21 cellular contexts compared by ENCODE assay signal in the genomic region with DNA sequence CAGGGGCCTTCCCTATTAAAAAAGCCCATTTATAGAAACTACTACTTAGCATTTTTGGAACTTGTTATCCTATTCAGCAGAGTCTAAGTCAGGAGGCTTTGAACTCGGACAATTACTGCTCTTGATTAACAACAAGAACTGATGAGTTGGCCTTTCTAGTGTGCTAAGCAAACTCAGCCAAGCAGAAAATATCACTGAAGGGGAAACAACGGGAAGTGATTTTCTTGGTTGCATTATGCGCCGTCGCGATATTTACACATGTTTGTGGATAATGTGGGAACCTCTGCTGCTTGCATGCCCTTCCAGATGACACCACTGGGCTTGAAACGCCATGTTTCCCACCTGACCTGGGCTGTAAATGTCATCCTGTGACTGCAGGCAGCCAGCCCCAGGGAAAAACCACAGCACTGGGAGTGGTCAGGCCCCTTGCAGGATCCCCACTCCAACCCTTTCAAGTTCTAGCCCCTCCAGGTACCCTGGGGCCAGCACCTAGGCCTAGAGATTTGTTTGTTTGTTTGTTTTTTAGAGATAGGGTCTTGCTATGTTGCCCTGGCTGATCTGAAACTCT.
DNase-seq lines count a peak whose midpoint lies in the region; ATAC-seq and TF ChIP-seq lines count a peak whose summit lies in the region.
"Had no signal": no experiment of that assay in that cellular context is flagged by ENCODE, and none has a peak within 500 bp of the region (broad histone marks: within the 10 kb centered on the region; RNA-seq: fewer than 3 reads in every experiment).

No MANE protein-coding gene starts in this region.

- ATAC-seq in left cardiac atrium (no peak), Right ventricle myocardium superior (ENCODE audit: poor library complexity) (no peak), WTC11 (no peak), GM21825 (IDR thresholded peaks at IDR 0.05; ENCODE audit: unreplicated experiment) (no peak)
- ATAC-seq in stimulated activated memory B cell treated with anti-CD40 and anti-IgM and Interleukin-4, amounts not matched to agents 10 μg/mL and 1 μg/mL and 100 μg/mL, for 72 hours = peak; percentile 42
- ATAC-seq: left lobe of liver; psoas muscle; stimulated activated effector memory CD8-positive, alpha-beta T cell treated with anti-CD3 and anti-CD28 coated beads, Interleukin-12 subunit alpha, Interleukin-12 subunit beta, amount 100 ng/mL, for 72 hours had no signal

- H3K4me3 Mint-ChIP-seq in WTC11 = no peak overlapping the region
- no peak overlapping the region for H3K4me3 Mint-ChIP-seq in stimulated activated memory B cell treated with anti-CD40 and anti-IgM and Interleukin-4, amounts not matched to agents 10 μg/mL and 1 μg/mL and 100 μg/mL, for 72 hours
- no peak overlapping the region for H3K4me3 Mint-ChIP-seq in activated T-cell treated with anti-CD3 and anti-CD28 coated beads, Interleukin-2, amount 50 U/mL, for 24 hours
- H3K4me3 Mint-ChIP-seq: activated naive CD8-positive, alpha-beta T cell treated with anti-CD3 and anti-CD28 coated beads for 36 hours; stimulated activated effector memory CD8-positive, alpha-beta T cell treated with anti-CD3 and anti-CD28 coated beads, Interleukin-12 subunit alpha, Interleukin-12 subunit beta, amount 100 ng/mL, for 72 hours; T-helper 2 cell treated with Interferon-gamma antibody and Interleukin-4, amounts not matched to agents 5 μg/mL and 100 μg/mL, for 36 hours had no signal

- POLR2A ChIA-PET in WTC11 (lab: Charles Lee) = no interaction called here

- peaks cover 4% of the 10 kb centered on the region; the same call in 1 of the 2 replicates for H3K9me3 Mint-ChIP-seq in WTC11
- no peaks in the 10 kb centered on the region for H3K9me3 Mint-ChIP-seq in stimulated activated memory B cell treated with anti-CD40 and anti-IgM and Interleukin-4, amounts not matched to agents 10 μg/mL and 1 μg/mL and 100 μg/mL, for 72 hours
- no peaks in the 10 kb centered on the region for H3K9me3 Mint-ChIP-seq in activated T-cell treated with anti-CD3 and anti-CD28 coated beads, Interleukin-2, amount 50 U/mL, for 24 hours
- H3K9me3 Mint-ChIP-seq: activated naive CD8-positive, alpha-beta T cell treated with anti-CD3 and anti-CD28 coated beads for 36 hours; stimulated activated effector memory CD8-positive, alpha-beta T cell treated with anti-CD3 and anti-CD28 coated beads, Interleukin-12 subunit alpha, Interleukin-12 subunit beta, amount 100 ng/mL, for 72 hours; T-helper 2 cell treated with Interferon-gamma antibody and Interleukin-4, amounts not matched to agents 5 μg/mL and 100 μg/mL, for 36 hours had no signal

- TF ChIP-seq CTCF in WTC11 (IDR thresholded peaks at IDR 0.05) = no peak

- intact Hi-C loops in left cardiac atrium (cut with DNase I) = no loop called here
- intact Hi-C loops in Right ventricle myocardium superior (cut with DNase I) = no loop called here

- CTCF ChIA-PET in WTC11 (lab: Charles Lee) = no interaction called here

- H3K27me3 Mint-ChIP-seq in WTC11 (ENCODE audit: low read depth) = no peaks in the 10 kb centered on the region
- no peaks in the 10 kb centered on the region for H3K27me3 Mint-ChIP-seq in stimulated activated memory B cell treated with anti-CD40 and anti-IgM and Interleukin-4, amounts not matched to agents 10 μg/mL and 1 μg/mL and 100 μg/mL, for 72 hours
- H3K27me3 Mint-ChIP-seq in activated T-cell treated with anti-CD3 and anti-CD28 coated beads, Interleukin-2, amount 50 U/mL, for 24 hours = peaks cover 6% of the 10 kb centered on the region

- no peaks in the 10 kb centered on the region for H3K36me3 Mint-ChIP-seq in WTC11
- no peaks in the 10 kb centered on the region for H3K36me3 Mint-ChIP-seq in stimulated activated memory B cell treated with anti-CD40 and anti-IgM and Interleukin-4, amounts not matched to agents 10 μg/mL and 1 μg/mL and 100 μg/mL, for 72 hours
- no peaks in the 10 kb centered on the region for H3K36me3 Mint-ChIP-seq in activated T-cell treated with anti-CD3 and anti-CD28 coated beads, Interleukin-2, amount 50 U/mL, for 24 hours (ENCODE audit: low read depth)
- H3K36me3 Mint-ChIP-seq: activated naive CD8-positive, alpha-beta T cell treated with anti-CD3 and anti-CD28 coated beads for 36 hours; stimulated activated effector memory CD8-positive, alpha-beta T cell treated with anti-CD3 and anti-CD28 coated beads, Interleukin-12 subunit alpha, Interleukin-12 subunit beta, amount 100 ng/mL, for 72 hours had no signal

- H3K4me1 Mint-ChIP-seq in WTC11 = peaks cover 33% of the 10 kb centered on the region
- peaks cover 36% of the 10 kb centered on the region for H3K4me1 Mint-ChIP-seq in stimulated activated memory B cell treated with anti-CD40 and anti-IgM and Interleukin-4, amounts not matched to agents 10 μg/mL and 1 μg/mL and 100 μg/mL, for 72 hours
- H3K4me1 Mint-ChIP-seq in activated T-cell treated with anti-CD3 and anti-CD28 coated beads, Interleukin-2, amount 50 U/mL, for 24 hours (ENCODE audit: low read depth) = no peaks in the 10 kb centered on the region
- H3K4me1 Mint-ChIP-seq: activated naive CD8-positive, alpha-beta T cell treated with anti-CD3 and anti-CD28 coated beads for 36 hours; stimulated activated effector memory CD8-positive, alpha-beta T cell treated with anti-CD3 and anti-CD28 coated beads, Interleukin-12 subunit alpha, Interleukin-12 subunit beta, amount 100 ng/mL, for 72 hours had no signal

- peak; percentile 1 for DNase-seq in left cardiac atrium
- DNase-seq in Right ventricle myocardium superior = no peak
- no peak for DNase-seq in WTC11 (ENCODE audit: low spot score)
- DNase-seq in mesenteric fat pad (ENCODE audit: low spot score) = peak; percentile 59
- no peak for DNase-seq in activated T-cell treated with anti-CD3 and anti-CD28 coated beads, Interleukin-2, amount 50 U/mL, for 1 hour
- DNase-seq in activated T-cell treated with anti-CD3 and anti-CD28 coated beads, Interleukin-2, amount 50 U/mL, for 24 hours = no peak
- DNase-seq: activated CD4-positive, alpha-beta T cell treated with anti-CD3 and anti-CD28 coated beads for 4 hours; activated gamma-delta T cell; activated naive CD8-positive, alpha-beta T cell treated with anti-CD3 and anti-CD28 coated beads for 36 hours; DMS 273 treated with DMSO at 0.1 percent for 48 hours; NCI-H1694 treated with DMSO at 0.1 percent for 48 hours; NCI-H524 treated with DMSO at 0.1 percent for 48 hours; PC-9; psoas muscle; SHP77 treated with DMSO at 0.1 percent for 48 hours; transverse colon had no signal

- H3K27ac Mint-ChIP-seq in WTC11 = no peak overlapping the region
- H3K27ac Mint-ChIP-seq in stimulated activated memory B cell treated with anti-CD40 and anti-IgM and Interleukin-4, amounts not matched to agents 10 μg/mL and 1 μg/mL and 100 μg/mL, for 72 hours = no peak overlapping the region
- H3K27ac Mint-ChIP-seq in activated T-cell treated with anti-CD3 and anti-CD28 coated beads, Interleukin-2, amount 50 U/mL, for 24 hours = no peak overlapping the region
- H3K27ac Mint-ChIP-seq: activated naive CD8-positive, alpha-beta T cell treated with anti-CD3 and anti-CD28 coated beads for 36 hours; stimulated activated effector memory CD8-positive, alpha-beta T cell treated with anti-CD3 and anti-CD28 coated beads, Interleukin-12 subunit alpha, Interleukin-12 subunit beta, amount 100 ng/mL, for 72 hours; T-helper 2 cell treated with Interferon-gamma antibody and Interleukin-4, amounts not matched to agents 5 μg/mL and 100 μg/mL, for 36 hours had no signal

TF ChIP-seq in WTC11, 78 proteins besides CTCF, POLR2A, EP300 and RAD21:
- peak; percentile 48; the same call in 1 of the 2 replicates for TF ChIP-seq ZNF121 (CRISPR knock-in tag; IDR thresholded peaks at IDR 0.05)
- TF ChIP-seq PRRX2 (CRISPR knock-in tag; IDR thresholded peaks at IDR 0.05) = no peak

Comparison
In these comparisons a context has a peak if more than half of its experiments do, and no peak if none do; other contexts are left out.
1. DNase-seq: peak in left cardiac atrium (single experiment) and mesenteric fat pad (single experiment); none in Right ventricle myocardium superior (single experiment), WTC11 (single experiment), activated T-cell treated with anti-CD3 and anti-CD28 coated beads, Interleukin-2, amount 50 U/mL, for 1 hour (single experiment) and activated T-cell treated with anti-CD3 and anti-CD28 coated beads, Interleukin-2, amount 50 U/mL, for 24 hours (single experiment).